ENCODE assay signal across 9 cellular contexts in genomic region chr9:94554439-94555331, GRCh38. TPM values are rescaled to one million over a fixed set of nuclear protein-coding genes. Genes with fewer than 3 reads are reported as not detected.
DNase-seq lines count a peak whose midpoint lies in the region; ATAC-seq, FAIRE-seq and TF ChIP-seq lines count a peak whose summit lies in the region.
"Had no signal": no experiment of that assay in that cellular context is flagged by ENCODE, and none has a peak within 500 bp of the region (broad histone marks: within the 10 kb centered on the region; RNA-seq: fewer than 3 reads in every experiment).

PCAT7 (plus strand) TSS chr9:94555083.

- 47 to 52% methylated on average over 40 of the region's 40 CpGs for WGBS in pancreas, 2 donors

- no peaks in the 10 kb centered on the region for H3K27me3 ChIP-seq in pancreas

- peak within 1 kb of the TSS; percentile 64 for H3K4me3 ChIP-seq in fibroblast of villous mesenchyme (ENCODE audit: low read depth, low read length)
- H3K4me3 ChIP-seq in pancreas: peak within 1 kb of the TSS; percentile 21 to 49 (median 42)

- H3K36me3 ChIP-seq in pancreas: no peaks in the 10 kb centered on the region

- peak within 1 kb of the TSS; percentile 59 to 77 (median 74) for H3K27ac ChIP-seq in pancreas

- no peaks in the 10 kb centered on the region for H3K4me1 ChIP-seq in pancreas

- ATAC-seq in Right ventricle myocardium inferior (peak; percentile 63), pancreas (peak; percentile 99 to 100 (median 100)), GM18519 (IDR thresholded peaks at IDR 0.05; ENCODE audit: low FRiP score, unreplicated experiment) (no peak)

- TF ChIP-seq CTCF in fibroblast of villous mesenchyme (IDR thresholded peaks at IDR 0.05; ENCODE audit: insufficient read depth, low read depth, low read length): peak; percentile 44
- peak; percentile 17 to 44 (median 33) for TF ChIP-seq CTCF in pancreas (IDR thresholded peaks at IDR 0.05)

- FAIRE-seq in TTC549 (lab: Jason Lieb, UNC) (peak; percentile 56), pancreas (lab: Jason Lieb, UNC) (no peak)
- FAIRE-seq: G401.6 had no signal

- intact Hi-C loops in Right ventricle myocardium inferior (cut with DNase I) (no loop called here), cardiac septum (cut with DNase I) (no loop called here), pancreas (cut with DNase I) (no loop called here)

- no peak for DNase-seq in Right ventricle myocardium inferior (ENCODE audit: missing footprints)
- no peak for DNase-seq in cardiac septum (ENCODE audit: low spot score)
- peak; percentile 62 for DNase-seq in NCI-H2107 treated with DMSO at 0.1 percent for 48 hours (lab: John Stamatoyannopoulos, UW; ENCODE audit: unreplicated experiment)
- DNase-seq in fibroblast of villous mesenchyme (ENCODE audit: low read depth): peak; percentile 76
- peak; percentile 76 to 88 (median 82) for DNase-seq in pancreas
- DNase-seq in DMS79 treated with DMSO at 0.1 percent for 48 hours (lab: John Stamatoyannopoulos, UW): no peak

- H3K9me3 ChIP-seq in pancreas: no peaks in the 10 kb centered on the region

RNA-seq across cellular contexts. Expression of gene PCAT7, which starts in this region (rescaled TPM):
- not detected for total RNA-seq in Right ventricle myocardium inferior
- 0.08 TPM for total RNA-seq in cardiac septum
- total RNA-seq in fibroblast of villous mesenchyme: 0.43 and 0.64 TPM in 2 replicates
- under 1 TPM; 0.23 to 0.52 (median 0.36) TPM for total RNA-seq in pancreas
- polyA plus RNA-seq in pancreas: under 1 TPM; 0.27 to 0.28 TPM

Comparison
In these comparisons a context has a peak if more than half of its experiments do, and no peak if none do; other contexts are left out.
1. Peak in ATAC-seq in Right ventricle myocardium inferior; RNA of the gene not detected or under 1 TPM.
2. Peak in DNase-seq and H3K4me3 ChIP-seq in fibroblast of villous mesenchyme; RNA of the gene not detected or under 1 TPM.
3. Peak in DNase-seq, ATAC-seq, H3K4me3 ChIP-seq and H3K27ac ChIP-seq in pancreas; RNA of the gene not detected or under 1 TPM.